Comparison of ENCODE assay signal across 10 cellular contexts in genomic region chr9:31210982-31211570, GRCh38.
DNase-seq lines count a peak whose midpoint lies in the region; ATAC-seq and TF ChIP-seq lines count a peak whose summit lies in the region.
"Had no signal": no experiment of that assay in that cellular context is flagged by ENCODE, and none has a peak within 500 bp of the region (broad histone marks: within the 10 kb centered on the region; RNA-seq: fewer than 3 reads in every experiment).

No MANE protein-coding gene starts in this region.

- H3K4me3 ChIP-seq in retinal pigment epithelial cell (ENCODE audit: low read length): no peak overlapping the region
- H3K4me3 ChIP-seq: SK-N-MC, uterus had no signal

- POLR2A ChIA-PET in activated B cell treated with CpG ODN at 0.5 μM for 24 hours (lab: Charles Lee): no interaction called here
- POLR2A ChIA-PET in activated CD4-positive, alpha-beta T cell treated with anti-CD3 and anti-CD28 coated beads, Interleukin-2, amount 10 ng/mL, durations not matched to agents 7 days and 5 days (lab: Charles Lee): no interaction called here

- H3K4me3 Mint-ChIP-seq in activated B cell treated with CpG ODN at 0.5 μM for 24 hours (no peak overlapping the region), progenitor cell of endocrine pancreas (ENCODE audit: low read depth) (no peak overlapping the region)
- H3K4me3 Mint-ChIP-seq in activated CD4-positive, alpha-beta T cell treated with anti-CD3 and anti-CD28 coated beads, Interleukin-2, amount 10 ng/mL, durations not matched to agents 7 days and 5 days: no peak overlapping the region

- H3K27me3 Mint-ChIP-seq in activated B cell treated with CpG ODN at 0.5 μM for 24 hours: no peaks in the 10 kb centered on the region
- H3K27me3 Mint-ChIP-seq in activated CD4-positive, alpha-beta T cell treated with anti-CD3 and anti-CD28 coated beads, Interleukin-2, amount 10 ng/mL, durations not matched to agents 7 days and 5 days: no peaks in the 10 kb centered on the region
- no peaks in the 10 kb centered on the region for H3K27me3 Mint-ChIP-seq in progenitor cell of endocrine pancreas

- CTCF ChIA-PET in activated B cell treated with CpG ODN at 0.5 μM for 24 hours (lab: Charles Lee): no interaction called here
- CTCF ChIA-PET in activated CD4-positive, alpha-beta T cell treated with anti-CD3 and anti-CD28 coated beads, Interleukin-2, amount 10 ng/mL, durations not matched to agents 7 days and 5 days (lab: Charles Lee): no interaction called here

- peak; percentile 85 for ATAC-seq in HG02642 (IDR thresholded peaks at IDR 0.05; ENCODE audit: poor library complexity, unreplicated experiment)
- peak; percentile 50 for ATAC-seq in activated B cell treated with CpG ODN at 0.5 μM for 24 hours (ENCODE audit: low read depth)

- H3K9me3 Mint-ChIP-seq in activated B cell treated with CpG ODN at 0.5 μM for 24 hours (no peaks in the 10 kb centered on the region), progenitor cell of endocrine pancreas (ENCODE audit: low read depth) (peaks cover 1% of the 10 kb centered on the region)
- H3K9me3 Mint-ChIP-seq in activated CD4-positive, alpha-beta T cell treated with anti-CD3 and anti-CD28 coated beads, Interleukin-2, amount 10 ng/mL, durations not matched to agents 7 days and 5 days: no peaks in the 10 kb centered on the region

- no peaks in the 10 kb centered on the region for H3K4me1 Mint-ChIP-seq in activated B cell treated with CpG ODN at 0.5 μM for 24 hours
- no peaks in the 10 kb centered on the region for H3K4me1 Mint-ChIP-seq in activated CD4-positive, alpha-beta T cell treated with anti-CD3 and anti-CD28 coated beads, Interleukin-2, amount 10 ng/mL, durations not matched to agents 7 days and 5 days
- H3K4me1 Mint-ChIP-seq in progenitor cell of endocrine pancreas (ENCODE audit: low read depth): peaks cover 3% of the 10 kb centered on the region

- no peak for TF ChIP-seq CTCF in activated B cell treated with CpG ODN at 0.5 μM for 24 hours (IDR thresholded peaks at IDR 0.05)
- TF ChIP-seq CTCF in retinal pigment epithelial cell (conservative IDR thresholded peaks at IDR 0.05; ENCODE audit: low read depth, low read length): no peak
- TF ChIP-seq CTCF in progenitor cell of endocrine pancreas (IDR thresholded peaks at IDR 0.05; ENCODE audit: unreplicated experiment): no peak

- H3K27ac Mint-ChIP-seq in activated B cell treated with CpG ODN at 0.5 μM for 24 hours (no peak overlapping the region), progenitor cell of endocrine pancreas (no peak overlapping the region)
- H3K27ac Mint-ChIP-seq in activated CD4-positive, alpha-beta T cell treated with anti-CD3 and anti-CD28 coated beads, Interleukin-2, amount 10 ng/mL, durations not matched to agents 7 days and 5 days: no peak overlapping the region

- H3K36me3 Mint-ChIP-seq in activated B cell treated with CpG ODN at 0.5 μM for 24 hours (ENCODE audit: low read depth) (no peaks in the 10 kb centered on the region), progenitor cell of endocrine pancreas (ENCODE audit: insufficient read depth) (no peaks in the 10 kb centered on the region)
- H3K36me3 Mint-ChIP-seq in activated CD4-positive, alpha-beta T cell treated with anti-CD3 and anti-CD28 coated beads, Interleukin-2, amount 10 ng/mL, durations not matched to agents 7 days and 5 days (ENCODE audit: low read depth): no peaks in the 10 kb centered on the region

- DNase-seq in NCI-H146 (lab: John Stamatoyannopoulos, UW): peak; percentile 9
- DNase-seq in NCI-H146 treated with DMSO at 0.1 percent for 48 hours (lab: John Stamatoyannopoulos, UW; ENCODE audit: unreplicated experiment): no peak
- no peak for DNase-seq in activated B cell treated with CpG ODN at 0.5 μM for 24 hours
- DNase-seq in retinal pigment epithelial cell (ENCODE audit: low read depth): peak; percentile 30
- no peak for DNase-seq in middle frontal gyrus (ENCODE audit: extremely low spot score, low spot score)
- no peak for DNase-seq in activated CD4-positive, alpha-beta T cell treated with anti-CD3 and anti-CD28 coated beads, Interleukin-2, amount 10 ng/mL, durations not matched to agents 7 days and 5 days
- DNase-seq in progenitor cell of endocrine pancreas (ENCODE audit: low spot score, unreplicated experiment): no peak
- DNase-seq: uterus had no signal

- intact Hi-C loops in activated B cell treated with CpG ODN at 0.5 μM for 24 hours (cut with micrococcal nuclease): no loop called here

Comparison
In these comparisons a context has a peak if more than half of its experiments do, and no peak if none do; other contexts are left out.
1. DNase-seq: peak in NCI-H146 (single experiment) and retinal pigment epithelial cell (single experiment); none in NCI-H146 treated with DMSO at 0.1 percent for 48 hours (single experiment), activated B cell treated with CpG ODN at 0.5 μM for 24 hours (single experiment), middle frontal gyrus (single experiment), activated CD4-positive, alpha-beta T cell treated with anti-CD3 and anti-CD28 coated beads, Interleukin-2, amount 10 ng/mL, durations not matched to agents 7 days and 5 days (single experiment) and progenitor cell of endocrine pancreas (single experiment).